Comparison of ENCODE assay signal across 8 cellular contexts in the genomic region with DNA sequence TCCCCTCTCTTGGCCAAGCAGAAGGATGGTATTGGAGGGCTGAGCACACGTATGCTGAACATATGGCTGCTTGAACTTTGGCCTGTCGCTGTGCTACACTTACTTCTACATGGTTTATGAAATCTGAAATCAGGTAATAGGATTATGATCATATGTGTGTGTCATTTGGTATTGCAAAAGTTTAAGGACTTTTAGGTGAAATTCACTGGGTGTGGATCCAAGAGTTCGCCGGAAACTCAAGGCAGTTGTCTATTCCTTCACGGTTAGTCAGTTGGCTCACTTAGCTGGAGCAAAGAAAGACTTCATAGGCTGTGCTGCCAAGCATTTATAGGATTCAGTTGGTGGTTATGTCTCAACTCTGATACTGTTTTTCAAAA. TPM values are rescaled to one million over a fixed set of nuclear protein-coding genes. Genes with fewer than 3 reads are reported as not detected.
DNase-seq lines count a peak whose midpoint lies in the region; ATAC-seq and TF ChIP-seq lines count a peak whose summit lies in the region.

No MANE protein-coding gene starts in this region.

- peak overlapping the region; percentile 90 for H3K4me2 ChIP-seq in trophoblast cell (ENCODE audit: low read length)

- H3K79me1 ChIP-seq in trophoblast cell (ENCODE audit: low read length) = peaks cover 9% of the 10 kb centered on the region

- peak; percentile 47 for DNase-seq in AG08395 (ENCODE audit: low spot score)
- DNase-seq in trophoblast cell = peak; percentile 34 to 63
- no peak for DNase-seq in NCI-H128 (lab: John Stamatoyannopoulos, UW; ENCODE audit: unreplicated experiment)
- DNase-seq in stimulated activated CD8-positive, alpha-beta memory T cell treated with anti-CD3 and anti-CD28 coated beads, Interleukin-4, amount 100 ng/mL, for 48 hours = no peak

- no peak overlapping the region for H4K8ac ChIP-seq in trophoblast cell (ENCODE audit: low read depth, low read length)

- H3K4me1 ChIP-seq in trophoblast cell (ENCODE audit: control insufficient read depth in 1 of 2, insufficient read depth in 2 of 2, low read length in 2 of 2) = peaks cover 2 to 3% of the 10 kb centered on the region in 2 experiments

- H3K9me3 ChIP-seq in trophoblast cell (ENCODE audit: insufficient read depth, low read depth, low read length) = peaks cover 2% of the 10 kb centered on the region

- peaks cover 2 to 7% of the 10 kb centered on the region in 2 experiments for H3K36me3 ChIP-seq in trophoblast cell (ENCODE audit: control insufficient read depth in 1 of 2, insufficient read depth in 2 of 2, low read length in 2 of 2)

- H3K4ac ChIP-seq in trophoblast cell (ENCODE audit: low read depth, low read length) = no peak overlapping the region

- no peak overlapping the region for H3K18ac ChIP-seq in trophoblast cell (ENCODE audit: low read length)

- peak; percentile 5 for ATAC-seq in GM18517 (IDR thresholded peaks at IDR 0.05; ENCODE audit: unreplicated experiment)
- ATAC-seq in SK-N-SH treated with all-trans-retinoic acid at 6 μM for 48 hours = peak; percentile 18
- ATAC-seq in esophagus mucosa = peak; percentile 35
- no peak for ATAC-seq in HG02623 (IDR thresholded peaks at IDR 0.05; ENCODE audit: unreplicated experiment)

- H3K27me3 ChIP-seq in trophoblast cell (ENCODE audit: insufficient read depth, low read length) = no peaks in the 10 kb centered on the region

- no peak overlapping the region for H3K23ac ChIP-seq in trophoblast cell (ENCODE audit: low read length)

- no peak overlapping the region for H4K91ac ChIP-seq in trophoblast cell (ENCODE audit: low read depth, low read length)

- H2AFZ ChIP-seq in trophoblast cell (ENCODE audit: insufficient read depth, low read length, poor library complexity) = peak overlapping the region; percentile 17

- no peak overlapping the region for H3K9ac ChIP-seq in trophoblast cell (ENCODE audit: low read length)

- no peak overlapping the region for H3K27ac ChIP-seq in trophoblast cell (ENCODE audit: low read depth, low read length)

- H3K14ac ChIP-seq in trophoblast cell (ENCODE audit: low read length) = no peak overlapping the region

- no peak overlapping the region for H4K12ac ChIP-seq in trophoblast cell (ENCODE audit: low read depth, low read length)

- H2BK12ac ChIP-seq in trophoblast cell (ENCODE audit: low read length) = no peak overlapping the region

- H2BK5ac ChIP-seq in trophoblast cell (ENCODE audit: low read depth, low read length, poor library complexity) = no peak overlapping the region

- peaks cover 7% of the 10 kb centered on the region for H3K79me2 ChIP-seq in trophoblast cell (ENCODE audit: control insufficient read depth, insufficient read depth, low read length, poor library complexity)

- H3K4me3 ChIP-seq in trophoblast cell (ENCODE audit: low read depth, low read length) = no peak overlapping the region

- H2AK5ac ChIP-seq in trophoblast cell (ENCODE audit: low read length) = no peak overlapping the region

- WGBS in trophoblast cell (ENCODE audit: extremely low coverage, insufficient coverage, insufficient read length) = no CpG with 5 or more reads among the region's 5 CpGs

- no peak overlapping the region for H2BK120ac ChIP-seq in trophoblast cell (ENCODE audit: insufficient read depth, low read length, poor library complexity)

TF ChIP-seq in SK-N-SH treated with all-trans-retinoic acid at 6 μM for 48 hours, 23 proteins besides CTCF, POLR2A, EP300 and RAD21:
- TF ChIP-seq, protein P1, sequence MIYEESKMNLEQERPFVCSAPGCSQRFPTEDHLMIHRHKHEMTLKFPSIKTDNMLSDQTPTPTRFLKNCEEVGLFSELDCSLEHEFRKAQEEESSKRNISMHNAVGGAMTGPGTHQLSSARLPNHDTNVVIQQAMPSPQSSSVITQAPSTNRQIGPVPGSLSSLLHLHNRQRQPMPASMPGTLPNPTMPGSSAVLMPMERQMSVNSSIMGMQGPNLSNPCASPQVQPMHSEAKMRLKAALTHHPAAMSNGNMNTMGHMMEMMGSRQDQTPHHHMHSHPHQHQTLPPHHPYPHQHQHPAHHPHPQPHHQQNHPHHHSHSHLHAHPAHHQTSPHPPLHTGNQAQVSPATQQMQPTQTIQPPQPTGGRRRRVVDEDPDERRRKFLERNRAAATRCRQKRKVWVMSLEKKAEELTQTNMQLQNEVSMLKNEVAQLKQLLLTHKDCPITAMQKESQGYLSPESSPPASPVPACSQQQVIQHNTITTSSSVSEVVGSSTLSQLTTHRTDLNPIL (CRISPR knock-in tag; IDR thresholded peaks at IDR 0.05; ENCODE audit: low read depth) = no peak
- TF ChIP-seq SNAI2 (CRISPR knock-in tag; IDR thresholded peaks at IDR 0.05) (no peak), ISL1 (CRISPR knock-in tag; IDR thresholded peaks at IDR 0.05) (no peak), ARNTL (CRISPR knock-in tag; IDR thresholded peaks at IDR 0.05; ENCODE audit: borderline replicate concordance, low read depth) (no peak), ZFP3 (CRISPR knock-in tag; IDR thresholded peaks at IDR 0.05) (no peak), GLIS3 (CRISPR knock-in tag; IDR thresholded peaks at IDR 0.05) (no peak), ESRRG (CRISPR knock-in tag; IDR thresholded peaks at IDR 0.05) (no peak), ZNF70 (CRISPR knock-in tag; IDR thresholded peaks at IDR 0.05) (no peak), CSDC2 (CRISPR knock-in tag; IDR thresholded peaks at IDR 0.05) (no peak), BACH2 (CRISPR knock-in tag; IDR thresholded peaks at IDR 0.05; ENCODE audit: borderline replicate concordance) (no peak), ZNF565 (CRISPR knock-in tag; conservative IDR thresholded peaks at IDR 0.05; ENCODE audit: low read depth) (no peak), ZFP30 (CRISPR knock-in tag; IDR thresholded peaks at IDR 0.05) (no peak), PPARA (CRISPR knock-in tag; IDR thresholded peaks at IDR 0.05; ENCODE audit: borderline replicate concordance) (no peak), OSR1 (CRISPR knock-in tag; IDR thresholded peaks at IDR 0.05) (no peak), TOX (CRISPR knock-in tag; IDR thresholded peaks at IDR 0.05; ENCODE audit: borderline replicate concordance) (no peak), TCF4 (CRISPR knock-in tag; IDR thresholded peaks at IDR 0.05; ENCODE audit: borderline replicate concordance) (no peak)
- TF ChIP-seq, protein P2, sequence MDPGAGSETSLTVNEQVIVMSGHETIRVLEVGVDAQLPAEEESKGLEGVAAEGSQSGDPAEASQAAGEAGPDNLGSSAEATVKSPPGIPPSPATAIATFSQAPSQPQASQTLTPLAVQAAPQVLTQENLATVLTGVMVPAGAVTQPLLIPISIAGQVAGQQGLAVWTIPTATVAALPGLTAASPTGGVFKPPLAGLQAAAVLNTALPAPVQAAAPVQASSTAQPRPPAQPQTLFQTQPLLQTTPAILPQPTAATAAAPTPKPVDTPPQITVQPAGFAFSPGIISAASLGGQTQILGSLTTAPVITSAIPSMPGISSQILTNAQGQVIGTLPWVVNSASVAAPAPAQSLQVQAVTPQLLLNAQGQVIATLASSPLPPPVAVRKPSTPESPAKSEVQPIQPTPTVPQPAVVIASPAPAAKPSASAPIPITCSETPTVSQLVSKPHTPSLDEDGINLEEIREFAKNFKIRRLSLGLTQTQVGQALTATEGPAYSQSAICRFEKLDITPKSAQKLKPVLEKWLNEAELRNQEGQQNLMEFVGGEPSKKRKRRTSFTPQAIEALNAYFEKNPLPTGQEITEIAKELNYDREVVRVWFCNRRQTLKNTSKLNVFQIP (CRISPR knock-in tag; IDR thresholded peaks at IDR 0.05; ENCODE audit: borderline replicate concordance, low read depth) = no peak
- TF ChIP-seq, protein P3, sequence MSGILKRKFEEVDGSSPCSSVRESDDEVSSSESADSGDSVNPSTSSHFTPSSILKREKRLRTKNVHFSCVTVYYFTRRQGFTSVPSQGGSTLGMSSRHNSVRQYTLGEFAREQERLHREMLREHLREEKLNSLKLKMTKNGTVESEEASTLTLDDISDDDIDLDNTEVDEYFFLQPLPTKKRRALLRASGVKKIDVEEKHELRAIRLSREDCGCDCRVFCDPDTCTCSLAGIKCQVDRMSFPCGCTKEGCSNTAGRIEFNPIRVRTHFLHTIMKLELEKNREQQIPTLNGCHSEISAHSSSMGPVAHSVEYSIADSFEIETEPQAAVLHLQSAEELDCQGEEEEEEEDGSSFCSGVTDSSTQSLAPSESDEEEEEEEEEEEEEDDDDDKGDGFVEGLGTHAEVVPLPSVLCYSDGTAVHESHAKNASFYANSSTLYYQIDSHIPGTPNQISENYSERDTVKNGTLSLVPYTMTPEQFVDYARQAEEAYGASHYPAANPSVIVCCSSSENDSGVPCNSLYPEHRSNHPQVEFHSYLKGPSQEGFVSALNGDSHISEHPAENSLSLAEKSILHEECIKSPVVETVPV (CRISPR knock-in tag; IDR thresholded peaks at IDR 0.05) = no peak
- TF ChIP-seq, protein P4, sequence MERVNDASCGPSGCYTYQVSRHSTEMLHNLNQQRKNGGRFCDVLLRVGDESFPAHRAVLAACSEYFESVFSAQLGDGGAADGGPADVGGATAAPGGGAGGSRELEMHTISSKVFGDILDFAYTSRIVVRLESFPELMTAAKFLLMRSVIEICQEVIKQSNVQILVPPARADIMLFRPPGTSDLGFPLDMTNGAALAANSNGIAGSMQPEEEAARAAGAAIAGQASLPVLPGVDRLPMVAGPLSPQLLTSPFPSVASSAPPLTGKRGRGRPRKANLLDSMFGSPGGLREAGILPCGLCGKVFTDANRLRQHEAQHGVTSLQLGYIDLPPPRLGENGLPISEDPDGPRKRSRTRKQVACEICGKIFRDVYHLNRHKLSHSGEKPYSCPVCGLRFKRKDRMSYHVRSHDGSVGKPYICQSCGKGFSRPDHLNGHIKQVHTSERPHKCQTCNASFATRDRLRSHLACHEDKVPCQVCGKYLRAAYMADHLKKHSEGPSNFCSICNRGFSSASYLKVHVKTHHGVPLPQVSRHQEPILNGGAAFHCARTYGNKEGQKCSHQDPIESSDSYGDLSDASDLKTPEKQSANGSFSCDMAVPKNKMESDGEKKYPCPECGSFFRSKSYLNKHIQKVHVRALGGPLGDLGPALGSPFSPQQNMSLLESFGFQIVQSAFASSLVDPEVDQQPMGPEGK (CRISPR knock-in tag; IDR thresholded peaks at IDR 0.05; ENCODE audit: borderline replicate concordance) = no peak
TF ChIP-seq in SK-N-SH treated with all-trans-retinoic acid at 6 μM for 48 hours: peak in this region for 0.

RNA-seq across cellular contexts. Expression of a gene that starts 0.9 kb away (rescaled TPM):
- total RNA-seq in esophagus mucosa = 40.5 TPM
- 39.2 and 40.5 TPM in 2 replicates for polyA plus RNA-seq in trophoblast cell (2013)

Comparison
In these comparisons a context has a peak if more than half of its experiments do, and no peak if none do; other contexts are left out.
1. DNase-seq: peak in AG08395 (single experiment) and trophoblast cell (2 of 2); none in NCI-H128 (single experiment) and stimulated activated CD8-positive, alpha-beta memory T cell treated with anti-CD3 and anti-CD28 coated beads, Interleukin-4, amount 100 ng/mL, for 48 hours (single experiment).